ENCODE assay signal across 25 cellular contexts in the genomic region with DNA sequence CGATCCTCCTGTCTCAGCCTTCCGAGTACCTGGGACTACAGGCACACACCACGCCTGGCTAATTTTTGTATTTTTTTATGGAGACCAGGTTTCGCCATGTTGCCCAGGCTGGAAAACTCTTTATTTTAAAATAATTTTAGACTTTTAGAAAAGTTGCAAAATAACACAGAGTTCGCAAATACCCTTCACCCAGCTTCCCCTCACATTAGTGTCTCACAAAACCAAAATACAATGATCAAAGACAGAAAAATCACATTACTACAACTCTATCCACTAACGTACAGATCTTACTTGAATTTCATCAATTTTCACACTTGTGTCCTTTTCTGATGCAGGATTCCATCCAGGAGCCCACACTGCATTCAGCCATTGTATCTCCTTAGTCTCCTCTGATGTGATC.
"Had no signal": no experiment of that assay in that cellular context is flagged by ENCODE, and none has a peak within 500 bp of the region (broad histone marks: within the 10 kb centered on the region; RNA-seq: fewer than 3 reads in every experiment).

No MANE protein-coding gene starts in this region.

- DNase-seq: cortex of kidney; effector memory CD8-positive, alpha-beta T cell; erythroblast; esophagus squamous epithelium; foreskin melanocyte; hypothalamus; immature natural killer cell; islet precursor cell; kidney glomerular epithelial cell; left colon; mucosa of descending colon; naive B cell; right lobe of liver; small intestine; stimulated activated CD4-positive, alpha-beta T cell treated with anti-CD3 and anti-CD28 coated beads, Interleukin-12 subunit alpha, Interleukin-12 subunit beta, amount 100 ng/mL, for 4 hours; stimulated activated CD4-positive, alpha-beta T cell treated with anti-CD3 and anti-CD28 coated beads, Interleukin-2, amount 100 ng/mL, for 24 hours; stimulated activated CD4-positive, alpha-beta T cell treated with anti-CD3 and anti-CD28 coated beads, Interleukin-4, amount 100 ng/mL, for 24 hours; stimulated activated naive CD4-positive, alpha-beta T cell treated with Interleukin-2 at 50 U/mL for 16 hours; stomach; tibial artery had no signal

- H3K4me2 ChIP-seq: neural progenitor cell had no signal

- H2AFZ ChIP-seq: neural progenitor cell, parathyroid adenoma had no signal

- H3K27me3 ChIP-seq: esophagus squamous epithelium, neural progenitor cell, right lobe of liver, stomach, tibial artery had no signal

- H3K36me3 ChIP-seq: esophagus squamous epithelium, neural progenitor cell, right lobe of liver, stomach, tibial artery had no signal

- H3K4me3 ChIP-seq: esophagus squamous epithelium, lung, mucosa of descending colon, neural progenitor cell, right lobe of liver, stomach, tibial artery had no signal

- H3K4me1 ChIP-seq: neural progenitor cell had no signal

- H3K9ac ChIP-seq: neural progenitor cell, parathyroid adenoma had no signal

- H3K9me3 ChIP-seq: esophagus squamous epithelium, mucosa of descending colon, right lobe of liver, stomach, tibial artery had no signal

- H3K27ac ChIP-seq: neural progenitor cell had no signal

- ATAC-seq: effector memory CD8-positive, alpha-beta T cell; left colon; mucosa of descending colon; natural killer cell treated with Interleukin-12 subunit alpha and Interleukin-12 subunit beta and Interleukin-15 and Interleukin-18, amount 100 ng/mL, for 72 hours; stimulated activated effector memory CD8-positive, alpha-beta T cell treated with anti-CD3 and anti-CD28 coated beads, Interleukin-12 subunit alpha, Interleukin-12 subunit beta, amount 100 ng/mL, for 72 hours had no signal
